26 cellular contexts compared by ENCODE assay signal in genomic region chr18:44783371-44783770, GRCh38.
"Had no signal": no experiment of that assay in that cellular context is flagged by ENCODE, and none has a peak within 500 bp of the region (broad histone marks: within the 10 kb centered on the region; RNA-seq: fewer than 3 reads in every experiment).

No MANE protein-coding gene starts in this region.

- H3K27ac ChIP-seq: lower lobe of right lung, ovary, stomach, testis, upper lobe of left lung, vagina had no signal

- DNase-seq: heart right ventricle; islet precursor cell; left ventricle myocardium superior; lower lobe of right lung; mammary epithelial cell; mesendoderm; naive B cell; natural killer cell; ovary; retina; right cardiac atrium; sigmoid colon; small intestine; spleen; stimulated activated CD4-positive, alpha-beta T cell treated with anti-CD3 and anti-CD28 coated beads, Interleukin-4, amount 100 ng/mL, for 24 hours; stimulated activated naive CD8-positive, alpha-beta T cell treated with anti-CD3 and anti-CD28 coated beads, Interleukin-15, Interleukin-2, amounts not matched to agents 100 U/mL and 50 U/mL, for 24 hours; stomach; testis; thyroid gland; transverse colon; upper lobe of left lung had no signal

- ATAC-seq: heart right ventricle; left ventricle myocardium superior; lower lobe of right lung; natural killer cell; right cardiac atrium; stimulated activated effector memory CD8-positive, alpha-beta T cell treated with anti-CD3 and anti-CD28 coated beads, Interleukin-12 subunit alpha, Interleukin-12 subunit beta, amount 100 ng/mL, for 72 hours; stimulated activated naive CD8-positive, alpha-beta T cell treated with anti-CD3 and anti-CD28 coated beads, Interleukin-15, Interleukin-2, amounts not matched to agents 100 U/mL and 50 U/mL, for 24 hours had no signal

- H3K9me3 Mint-ChIP-seq: mesothelial cell of epicardium; naive B cell; natural killer cell; stimulated activated effector memory CD8-positive, alpha-beta T cell treated with anti-CD3 and anti-CD28 coated beads, Interleukin-12 subunit alpha, Interleukin-12 subunit beta, amount 100 ng/mL, for 72 hours had no signal

- H3K27ac Mint-ChIP-seq: mesothelial cell of epicardium; natural killer cell; progenitor cell of endocrine pancreas; stimulated activated effector memory CD8-positive, alpha-beta T cell treated with anti-CD3 and anti-CD28 coated beads, Interleukin-12 subunit alpha, Interleukin-12 subunit beta, amount 100 ng/mL, for 72 hours had no signal

- H3K4me2 ChIP-seq: hepatocyte had no signal

- H3K27me3 Mint-ChIP-seq: naive B cell, progenitor cell of endocrine pancreas had no signal

- H3K4me3 ChIP-seq: heart right ventricle, hepatocyte, lower lobe of right lung, ovary, sigmoid colon, spleen, stomach, testis, thyroid gland, transverse colon, upper lobe of left lung, vagina had no signal

- H3K27me3 ChIP-seq: heart right ventricle, hepatocyte, ovary, sigmoid colon, spleen, stomach, testis, thyroid gland, transverse colon, upper lobe of left lung, vagina had no signal

- H3K36me3 Mint-ChIP-seq: mesothelial cell of epicardium; natural killer cell; stimulated activated effector memory CD8-positive, alpha-beta T cell treated with anti-CD3 and anti-CD28 coated beads, Interleukin-12 subunit alpha, Interleukin-12 subunit beta, amount 100 ng/mL, for 72 hours had no signal

- H3K36me3 ChIP-seq: heart right ventricle, lower lobe of right lung, ovary, sigmoid colon, spleen, stomach, thyroid gland, transverse colon, upper lobe of left lung, vagina had no signal

- FAIRE-seq: small intestine had no signal

- H3K9me3 ChIP-seq: heart right ventricle, lower lobe of right lung, ovary, sigmoid colon, spleen, stomach, testis, thyroid gland, transverse colon, upper lobe of left lung, vagina had no signal

- H3K4me3 Mint-ChIP-seq: mesothelial cell of epicardium; naive B cell; natural killer cell; stimulated activated effector memory CD8-positive, alpha-beta T cell treated with anti-CD3 and anti-CD28 coated beads, Interleukin-12 subunit alpha, Interleukin-12 subunit beta, amount 100 ng/mL, for 72 hours had no signal

- H2AFZ ChIP-seq: hepatocyte had no signal
